2 cellular contexts compared by ENCODE assay signal in genomic region chr13:101152184-101152583, GRCh38.
TF ChIP-seq lines count a peak whose summit lies in the region.

No MANE protein-coding gene starts in this region.

TF ChIP-seq in SK-N-SH treated with all-trans-retinoic acid at 6 μM for 48 hours, 23 proteins besides CTCF, POLR2A, EP300 and RAD21 (continued from another document):
- TF ChIP-seq PATZ1 (CRISPR knock-in tag; IDR thresholded peaks at IDR 0.05; ENCODE audit: borderline replicate concordance): no peak
- TF ChIP-seq POU6F1 (CRISPR knock-in tag; IDR thresholded peaks at IDR 0.05; ENCODE audit: borderline replicate concordance, low read depth): no peak
- TF ChIP-seq ZC3H10 (CRISPR knock-in tag; IDR thresholded peaks at IDR 0.05): no peak
- no peak for TF ChIP-seq ISL1 (CRISPR knock-in tag; IDR thresholded peaks at IDR 0.05)
- no peak for TF ChIP-seq TSHZ2 (CRISPR knock-in tag; IDR thresholded peaks at IDR 0.05)

TF ChIP-seq in SK-N-SH, 30 proteins besides CTCF, POLR2A, EP300 and RAD21 (continued from another document):
- TF ChIP-seq ZBTB33 (IDR thresholded peaks at IDR 0.05; ENCODE audit: borderline replicate concordance, low read depth) (no peak), GATA2 (CRISPR knock-in tag; IDR thresholded peaks at IDR 0.05) (no peak), TEAD4 (IDR thresholded peaks at IDR 0.05; ENCODE audit: borderline replicate concordance, insufficient read depth) (no peak), SIN3A (IDR thresholded peaks at IDR 0.05; ENCODE audit: borderline replicate concordance, low read depth, low read length) (no peak), CHD2 (IDR thresholded peaks at IDR 0.05; ENCODE audit: low read length, partially characterized antibody) (no peak), RCOR1 (IDR thresholded peaks at IDR 0.05; ENCODE audit: low read length) (no peak)
